In genomic region chr12:66188584-66189475, GRCh38 we compare ENCODE assay signal across 9 cellular contexts. TPM values are rescaled to one million over a fixed set of nuclear protein-coding genes. Genes with fewer than 3 reads are reported as not detected.
DNase-seq lines count a peak whose midpoint lies in the region; ATAC-seq and TF ChIP-seq lines count a peak whose summit lies in the region.
"Had no signal": no experiment of that assay in that cellular context is flagged by ENCODE, and none has a peak within 500 bp of the region (broad histone marks: within the 10 kb centered on the region; RNA-seq: fewer than 3 reads in every experiment).

Gene IRAK3, plus strand, starts transcription at chr12:66189214. Its CDS starts 86 bp downstream, at chr12:66189300.

- no peak for TF ChIP-seq CTCF in suprapubic skin (IDR thresholded peaks at IDR 0.05)

- ATAC-seq in GM21367 (IDR thresholded peaks at IDR 0.05; ENCODE audit: unreplicated experiment) = peak; percentile 48

- H3K4me1 ChIP-seq in HUES48 (ENCODE audit: control insufficient read depth, insufficient read depth, low read length) (no peaks in the 10 kb centered on the region), mucosa of rectum (ENCODE audit: control insufficient read depth in 2 of 2, insufficient read depth in 2 of 2, low read length in 2 of 2) (peaks cover 0 to 7% of the 10 kb centered on the region in 2 donors), suprapubic skin (peaks cover 18% of the 10 kb centered on the region)

- intact Hi-C loops in activated CD4-positive, alpha-beta memory T cell treated with anti-CD3 and anti-CD28 coated beads for 36 hours (cut with micrococcal nuclease) = no loop called here

- CTCF ChIA-PET in activated CD4-positive, alpha-beta memory T cell treated with anti-CD3 and anti-CD28 coated beads for 36 hours (lab: Charles Lee) = interaction anchor here (1.4 kb wide), 1 partner anchor 46 kb away, joined by 3 read pairs; no protein-coding TSS in a partner anchor

- H3K9ac ChIP-seq in HUES48 (ENCODE audit: low read depth, low read length) (peak within 1 kb of the TSS; percentile 70), mucosa of rectum (ENCODE audit: low read depth in 1 of 2, low read length in 2 of 2) (peak within 1 kb of the TSS; percentile 55 to 66)

- no peaks in the 10 kb centered on the region for H3K9me3 Mint-ChIP-seq in activated CD4-positive, alpha-beta memory T cell treated with anti-CD3 and anti-CD28 coated beads for 36 hours

- H3K36me3 Mint-ChIP-seq in activated CD4-positive, alpha-beta memory T cell treated with anti-CD3 and anti-CD28 coated beads for 36 hours = peaks cover 2% of the 10 kb centered on the region

- H3K36me3 ChIP-seq in HUES48 (ENCODE audit: control insufficient read depth, insufficient read depth, low read length) (no peaks in the 10 kb centered on the region), mucosa of rectum (ENCODE audit: control insufficient read depth in 2 of 2, insufficient read depth in 2 of 2, low read length in 2 of 2) (no peaks in the 10 kb centered on the region), suprapubic skin (no peaks in the 10 kb centered on the region)

- peaks cover 8% of the 10 kb centered on the region for H3K4me1 Mint-ChIP-seq in activated CD4-positive, alpha-beta memory T cell treated with anti-CD3 and anti-CD28 coated beads for 36 hours (ENCODE audit: low read depth)

- no peak within 1 kb of the TSS for H3K27ac ChIP-seq in HUES48 (ENCODE audit: low read depth, low read length)
- peak within 1 kb of the TSS; percentile 65 to 79 for H3K27ac ChIP-seq in mucosa of rectum (ENCODE audit: low read depth in 2 of 2, low read length in 2 of 2)
- H3K27ac ChIP-seq in suprapubic skin = peak within 1 kb of the TSS; percentile 94
- H3K27ac ChIP-seq: VCaP had no signal

- no peak within 1 kb of the TSS for H3K27ac Mint-ChIP-seq in activated CD4-positive, alpha-beta memory T cell treated with anti-CD3 and anti-CD28 coated beads for 36 hours

- H3K4me3 ChIP-seq in HUES48 (ENCODE audit: low read depth, low read length) (peak within 1 kb of the TSS; percentile 60), mucosa of rectum (ENCODE audit: low read length in 2 of 2) (peak within 1 kb of the TSS; percentile 52 to 67), suprapubic skin (peak within 1 kb of the TSS; percentile 61)

- DNase-seq in ELR (ENCODE audit: low read depth) = peak; percentile 63
- DNase-seq in activated CD4-positive, alpha-beta memory T cell treated with anti-CD3 and anti-CD28 coated beads for 36 hours = peak; percentile 50
- peak; percentile 77 to 83 for DNase-seq in erythroblast (lab: John Stamatoyannopoulos, UW)
- DNase-seq in suprapubic skin (ENCODE audit: low spot score in 2 of 2) = peak; percentile 95 to 96
- no peak for DNase-seq in midbrain (lab: John Stamatoyannopoulos, UW)

- peak; percentile 53 for TF ChIP-seq POLR2A in erythroblast (IDR thresholded peaks at IDR 0.05; ENCODE audit: low read length)
- peak; percentile 25 to 97 for TF ChIP-seq POLR2A in suprapubic skin (IDR thresholded peaks at IDR 0.05)

- POLR2A ChIA-PET in activated CD4-positive, alpha-beta memory T cell treated with anti-CD3 and anti-CD28 coated beads for 36 hours (lab: Charles Lee) = interaction anchor here (2.7 kb wide), 1 partner anchor 19 kb away, joined by 10 read pairs; the partner anchor contains the start of gene TMBIM4

- WGBS in suprapubic skin = 29% methylated on average over 50 of the region's 78 CpGs

- peak within 1 kb of the TSS; percentile 64 for H3K4me3 Mint-ChIP-seq in activated CD4-positive, alpha-beta memory T cell treated with anti-CD3 and anti-CD28 coated beads for 36 hours

- peaks cover 44% of the 10 kb centered on the region for H3K27me3 Mint-ChIP-seq in activated CD4-positive, alpha-beta memory T cell treated with anti-CD3 and anti-CD28 coated beads for 36 hours

- no peaks in the 10 kb centered on the region for H3K9me3 ChIP-seq in HUES48 (ENCODE audit: control insufficient read depth, insufficient read depth, low read length)
- no peaks in the 10 kb centered on the region for H3K9me3 ChIP-seq in mucosa of rectum (ENCODE audit: control insufficient read depth in 2 of 2, low read length in 2 of 2)
- H3K9me3 ChIP-seq in suprapubic skin = no peaks in the 10 kb centered on the region

- H3K27me3 ChIP-seq in HUES48 (ENCODE audit: control insufficient read depth, insufficient read depth, low read length) = peaks cover 49% of the 10 kb centered on the region
- no peaks in the 10 kb centered on the region for H3K27me3 ChIP-seq in mucosa of rectum (ENCODE audit: control insufficient read depth in 2 of 2, insufficient read depth in 2 of 2, low read length in 2 of 2)
- no peaks in the 10 kb centered on the region for H3K27me3 ChIP-seq in suprapubic skin

- TF ChIP-seq EP300 in suprapubic skin (IDR thresholded peaks at IDR 0.05) = peak; percentile 74

RNA-seq across cellular contexts. Expression of gene IRAK3, which starts in this region (rescaled TPM):
- total RNA-seq in activated CD4-positive, alpha-beta memory T cell treated with anti-CD3 and anti-CD28 coated beads for 36 hours = under 1 TPM; 0.45 to 0.46 TPM
- total RNA-seq in suprapubic skin = 1 to 10 TPM; 3.8 to 8.8 (median 7.1) TPM

Comparison
In these comparisons a context has a peak if more than half of its experiments do, and no peak if none do; other contexts are left out.
1. Peak in DNase-seq in activated CD4-positive, alpha-beta memory T cell treated with anti-CD3 and anti-CD28 coated beads for 36 hours; RNA of the gene not detected or under 1 TPM.